In the genomic region with DNA sequence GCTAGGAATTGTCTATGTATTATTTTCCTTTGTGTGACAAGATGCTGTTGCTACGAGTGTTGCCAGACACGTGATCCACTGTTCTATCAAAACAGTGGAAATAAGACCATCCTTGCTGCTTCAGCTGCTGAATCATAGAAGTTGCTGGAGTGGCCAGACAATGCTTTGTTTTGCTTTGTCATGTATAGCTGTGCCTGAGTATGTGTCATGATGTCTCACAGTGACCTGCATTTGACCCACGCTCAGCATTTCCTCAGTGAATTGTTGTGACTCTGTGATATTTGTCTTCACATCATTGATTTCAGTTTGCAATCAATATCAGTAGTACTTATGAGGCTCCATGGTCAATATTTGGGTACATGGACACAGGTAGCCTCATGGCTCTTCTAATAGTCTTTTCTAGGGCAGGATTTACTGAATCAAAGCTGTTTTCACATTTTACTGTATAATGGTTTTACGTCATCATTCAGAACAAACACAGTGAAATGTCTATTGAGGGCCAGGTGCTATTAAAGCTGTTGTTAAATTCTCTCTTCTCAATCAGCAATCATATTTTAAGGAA, we compare ENCODE assay signal across 1 cellular context.
TF ChIP-seq lines count a peak whose summit lies in the region.

No MANE protein-coding gene starts in this region.

TF ChIP-seq in K562, 482 proteins besides CTCF, POLR2A, EP300 and RAD21 (continued from another document and continues in another):
- TF ChIP-seq, protein P1, sequence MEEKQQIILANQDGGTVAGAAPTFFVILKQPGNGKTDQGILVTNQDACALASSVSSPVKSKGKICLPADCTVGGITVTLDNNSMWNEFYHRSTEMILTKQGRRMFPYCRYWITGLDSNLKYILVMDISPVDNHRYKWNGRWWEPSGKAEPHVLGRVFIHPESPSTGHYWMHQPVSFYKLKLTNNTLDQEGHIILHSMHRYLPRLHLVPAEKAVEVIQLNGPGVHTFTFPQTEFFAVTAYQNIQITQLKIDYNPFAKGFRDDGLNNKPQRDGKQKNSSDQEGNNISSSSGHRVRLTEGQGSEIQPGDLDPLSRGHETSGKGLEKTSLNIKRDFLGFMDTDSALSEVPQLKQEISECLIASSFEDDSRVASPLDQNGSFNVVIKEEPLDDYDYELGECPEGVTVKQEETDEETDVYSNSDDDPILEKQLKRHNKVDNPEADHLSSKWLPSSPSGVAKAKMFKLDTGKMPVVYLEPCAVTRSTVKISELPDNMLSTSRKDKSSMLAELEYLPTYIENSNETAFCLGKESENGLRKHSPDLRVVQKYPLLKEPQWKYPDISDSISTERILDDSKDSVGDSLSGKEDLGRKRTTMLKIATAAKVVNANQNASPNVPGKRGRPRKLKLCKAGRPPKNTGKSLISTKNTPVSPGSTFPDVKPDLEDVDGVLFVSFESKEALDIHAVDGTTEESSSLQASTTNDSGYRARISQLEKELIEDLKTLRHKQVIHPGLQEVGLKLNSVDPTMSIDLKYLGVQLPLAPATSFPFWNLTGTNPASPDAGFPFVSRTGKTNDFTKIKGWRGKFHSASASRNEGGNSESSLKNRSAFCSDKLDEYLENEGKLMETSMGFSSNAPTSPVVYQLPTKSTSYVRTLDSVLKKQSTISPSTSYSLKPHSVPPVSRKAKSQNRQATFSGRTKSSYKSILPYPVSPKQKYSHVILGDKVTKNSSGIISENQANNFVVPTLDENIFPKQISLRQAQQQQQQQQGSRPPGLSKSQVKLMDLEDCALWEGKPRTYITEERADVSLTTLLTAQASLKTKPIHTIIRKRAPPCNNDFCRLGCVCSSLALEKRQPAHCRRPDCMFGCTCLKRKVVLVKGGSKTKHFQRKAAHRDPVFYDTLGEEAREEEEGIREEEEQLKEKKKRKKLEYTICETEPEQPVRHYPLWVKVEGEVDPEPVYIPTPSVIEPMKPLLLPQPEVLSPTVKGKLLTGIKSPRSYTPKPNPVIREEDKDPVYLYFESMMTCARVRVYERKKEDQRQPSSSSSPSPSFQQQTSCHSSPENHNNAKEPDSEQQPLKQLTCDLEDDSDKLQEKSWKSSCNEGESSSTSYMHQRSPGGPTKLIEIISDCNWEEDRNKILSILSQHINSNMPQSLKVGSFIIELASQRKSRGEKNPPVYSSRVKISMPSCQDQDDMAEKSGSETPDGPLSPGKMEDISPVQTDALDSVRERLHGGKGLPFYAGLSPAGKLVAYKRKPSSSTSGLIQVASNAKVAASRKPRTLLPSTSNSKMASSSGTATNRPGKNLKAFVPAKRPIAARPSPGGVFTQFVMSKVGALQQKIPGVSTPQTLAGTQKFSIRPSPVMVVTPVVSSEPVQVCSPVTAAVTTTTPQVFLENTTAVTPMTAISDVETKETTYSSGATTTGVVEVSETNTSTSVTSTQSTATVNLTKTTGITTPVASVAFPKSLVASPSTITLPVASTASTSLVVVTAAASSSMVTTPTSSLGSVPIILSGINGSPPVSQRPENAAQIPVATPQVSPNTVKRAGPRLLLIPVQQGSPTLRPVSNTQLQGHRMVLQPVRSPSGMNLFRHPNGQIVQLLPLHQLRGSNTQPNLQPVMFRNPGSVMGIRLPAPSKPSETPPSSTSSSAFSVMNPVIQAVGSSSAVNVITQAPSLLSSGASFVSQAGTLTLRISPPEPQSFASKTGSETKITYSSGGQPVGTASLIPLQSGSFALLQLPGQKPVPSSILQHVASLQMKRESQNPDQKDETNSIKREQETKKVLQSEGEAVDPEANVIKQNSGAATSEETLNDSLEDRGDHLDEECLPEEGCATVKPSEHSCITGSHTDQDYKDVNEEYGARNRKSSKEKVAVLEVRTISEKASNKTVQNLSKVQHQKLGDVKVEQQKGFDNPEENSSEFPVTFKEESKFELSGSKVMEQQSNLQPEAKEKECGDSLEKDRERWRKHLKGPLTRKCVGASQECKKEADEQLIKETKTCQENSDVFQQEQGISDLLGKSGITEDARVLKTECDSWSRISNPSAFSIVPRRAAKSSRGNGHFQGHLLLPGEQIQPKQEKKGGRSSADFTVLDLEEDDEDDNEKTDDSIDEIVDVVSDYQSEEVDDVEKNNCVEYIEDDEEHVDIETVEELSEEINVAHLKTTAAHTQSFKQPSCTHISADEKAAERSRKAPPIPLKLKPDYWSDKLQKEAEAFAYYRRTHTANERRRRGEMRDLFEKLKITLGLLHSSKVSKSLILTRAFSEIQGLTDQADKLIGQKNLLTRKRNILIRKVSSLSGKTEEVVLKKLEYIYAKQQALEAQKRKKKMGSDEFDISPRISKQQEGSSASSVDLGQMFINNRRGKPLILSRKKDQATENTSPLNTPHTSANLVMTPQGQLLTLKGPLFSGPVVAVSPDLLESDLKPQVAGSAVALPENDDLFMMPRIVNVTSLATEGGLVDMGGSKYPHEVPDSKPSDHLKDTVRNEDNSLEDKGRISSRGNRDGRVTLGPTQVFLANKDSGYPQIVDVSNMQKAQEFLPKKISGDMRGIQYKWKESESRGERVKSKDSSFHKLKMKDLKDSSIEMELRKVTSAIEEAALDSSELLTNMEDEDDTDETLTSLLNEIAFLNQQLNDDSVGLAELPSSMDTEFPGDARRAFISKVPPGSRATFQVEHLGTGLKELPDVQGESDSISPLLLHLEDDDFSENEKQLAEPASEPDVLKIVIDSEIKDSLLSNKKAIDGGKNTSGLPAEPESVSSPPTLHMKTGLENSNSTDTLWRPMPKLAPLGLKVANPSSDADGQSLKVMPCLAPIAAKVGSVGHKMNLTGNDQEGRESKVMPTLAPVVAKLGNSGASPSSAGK (IDR thresholded peaks at IDR 0.05): peak; percentile 43; the same call in 1 of the 2 replicates
- TF ChIP-seq FOS (IDR thresholded peaks at IDR 0.05; ENCODE audit: extremely low read depth, insufficient read length): peak; percentile 65
- peak; percentile 72 for TF ChIP-seq TEAD2 (tag; IDR thresholded peaks at IDR 0.05)
- TF ChIP-seq NFIC (IDR thresholded peaks at IDR 0.05): peak; percentile 8; the same call in 1 of the 2 replicates
- peak in 1 of 2 experiments; percentile 93; a peak in 1 of 3 replicates for TF ChIP-seq CBX3 (IDR thresholded peaks at IDR 0.05; ENCODE audit: borderline replicate concordance in 1 of 2, low read length in 2 of 2)
- no peak for TF ChIP-seq FIP1L1 (IDR thresholded peaks at IDR 0.05; ENCODE audit: low read depth, low read length, poor library complexity, severe bottlenecking)
- TF ChIP-seq, protein P2, sequence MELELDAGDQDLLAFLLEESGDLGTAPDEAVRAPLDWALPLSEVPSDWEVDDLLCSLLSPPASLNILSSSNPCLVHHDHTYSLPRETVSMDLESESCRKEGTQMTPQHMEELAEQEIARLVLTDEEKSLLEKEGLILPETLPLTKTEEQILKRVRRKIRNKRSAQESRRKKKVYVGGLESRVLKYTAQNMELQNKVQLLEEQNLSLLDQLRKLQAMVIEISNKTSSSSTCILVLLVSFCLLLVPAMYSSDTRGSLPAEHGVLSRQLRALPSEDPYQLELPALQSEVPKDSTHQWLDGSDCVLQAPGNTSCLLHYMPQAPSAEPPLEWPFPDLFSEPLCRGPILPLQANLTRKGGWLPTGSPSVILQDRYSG (tag; conservative IDR thresholded peaks at IDR 0.05; ENCODE audit: low read depth): peak; percentile 71; the same call in 1 of the 2 replicates
- TF ChIP-seq TBL1XR1 (IDR thresholded peaks at IDR 0.05; ENCODE audit: low read length in 2 of 2): peak in 1 of 2 experiments; percentile 81; a peak in 2 of 4 replicates
- no peak for TF ChIP-seq NELFE (IDR thresholded peaks at IDR 0.05; ENCODE audit: insufficient read depth, insufficient read length)
- TF ChIP-seq BHLHE40 (IDR thresholded peaks at IDR 0.05; ENCODE audit: low read length): peak; percentile 91
- TF ChIP-seq FOXK2 (conservative IDR thresholded peaks at IDR 0.05 in 1 of 2, IDR thresholded peaks at IDR 0.05 in 1 of 2; ENCODE audit: low read depth in 2 of 2): peak; percentile 91 to 94
- TF ChIP-seq, protein P3, sequence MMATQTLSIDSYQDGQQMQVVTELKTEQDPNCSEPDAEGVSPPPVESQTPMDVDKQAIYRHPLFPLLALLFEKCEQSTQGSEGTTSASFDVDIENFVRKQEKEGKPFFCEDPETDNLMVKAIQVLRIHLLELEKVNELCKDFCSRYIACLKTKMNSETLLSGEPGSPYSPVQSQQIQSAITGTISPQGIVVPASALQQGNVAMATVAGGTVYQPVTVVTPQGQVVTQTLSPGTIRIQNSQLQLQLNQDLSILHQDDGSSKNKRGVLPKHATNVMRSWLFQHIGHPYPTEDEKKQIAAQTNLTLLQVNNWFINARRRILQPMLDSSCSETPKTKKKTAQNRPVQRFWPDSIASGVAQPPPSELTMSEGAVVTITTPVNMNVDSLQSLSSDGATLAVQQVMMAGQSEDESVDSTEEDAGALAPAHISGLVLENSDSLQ (IDR thresholded peaks at IDR 0.05): peak; percentile 60; the same call in 1 of the 2 replicates
- TF ChIP-seq SMARCC2 (IDR thresholded peaks at IDR 0.05; ENCODE audit: low read depth): peak; percentile 84
- TF ChIP-seq BRD9 (IDR thresholded peaks at IDR 0.05; ENCODE audit: low read depth, partially characterized antibody): peak; percentile 76
- TF ChIP-seq NR3C1 (CRISPR knock-in tag; IDR thresholded peaks at IDR 0.05): no peak
- TF ChIP-seq, protein P4, sequence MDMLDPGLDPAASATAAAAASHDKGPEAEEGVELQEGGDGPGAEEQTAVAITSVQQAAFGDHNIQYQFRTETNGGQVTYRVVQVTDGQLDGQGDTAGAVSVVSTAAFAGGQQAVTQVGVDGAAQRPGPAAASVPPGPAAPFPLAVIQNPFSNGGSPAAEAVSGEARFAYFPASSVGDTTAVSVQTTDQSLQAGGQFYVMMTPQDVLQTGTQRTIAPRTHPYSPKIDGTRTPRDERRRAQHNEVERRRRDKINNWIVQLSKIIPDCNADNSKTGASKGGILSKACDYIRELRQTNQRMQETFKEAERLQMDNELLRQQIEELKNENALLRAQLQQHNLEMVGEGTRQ (CRISPR knock-in tag; IDR thresholded peaks at IDR 0.05): peak; percentile 83
- TF ChIP-seq DPF2 (IDR thresholded peaks at IDR 0.05): peak; percentile 96
- TF ChIP-seq, protein P5, sequence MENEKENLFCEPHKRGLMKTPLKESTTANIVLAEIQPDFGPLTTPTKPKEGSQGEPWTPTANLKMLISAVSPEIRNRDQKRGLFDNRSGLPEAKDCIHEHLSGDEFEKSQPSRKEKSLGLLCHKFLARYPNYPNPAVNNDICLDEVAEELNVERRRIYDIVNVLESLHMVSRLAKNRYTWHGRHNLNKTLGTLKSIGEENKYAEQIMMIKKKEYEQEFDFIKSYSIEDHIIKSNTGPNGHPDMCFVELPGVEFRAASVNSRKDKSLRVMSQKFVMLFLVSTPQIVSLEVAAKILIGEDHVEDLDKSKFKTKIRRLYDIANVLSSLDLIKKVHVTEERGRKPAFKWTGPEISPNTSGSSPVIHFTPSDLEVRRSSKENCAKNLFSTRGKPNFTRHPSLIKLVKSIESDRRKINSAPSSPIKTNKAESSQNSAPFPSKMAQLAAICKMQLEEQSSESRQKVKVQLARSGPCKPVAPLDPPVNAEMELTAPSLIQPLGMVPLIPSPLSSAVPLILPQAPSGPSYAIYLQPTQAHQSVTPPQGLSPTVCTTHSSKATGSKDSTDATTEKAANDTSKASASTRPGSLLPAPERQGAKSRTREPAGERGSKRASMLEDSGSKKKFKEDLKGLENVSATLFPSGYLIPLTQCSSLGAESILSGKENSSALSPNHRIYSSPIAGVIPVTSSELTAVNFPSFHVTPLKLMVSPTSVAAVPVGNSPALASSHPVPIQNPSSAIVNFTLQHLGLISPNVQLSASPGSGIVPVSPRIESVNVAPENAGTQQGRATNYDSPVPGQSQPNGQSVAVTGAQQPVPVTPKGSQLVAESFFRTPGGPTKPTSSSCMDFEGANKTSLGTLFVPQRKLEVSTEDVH (IDR thresholded peaks at IDR 0.05; ENCODE audit: low read depth, partially characterized antibody): peak; percentile 10
- TF ChIP-seq CHD1 (IDR thresholded peaks at IDR 0.05; ENCODE audit: low read length): no peak
- peak; percentile 24; the same call in 1 of the 2 replicates for TF ChIP-seq MTA2 (IDR thresholded peaks at IDR 0.05; ENCODE audit: low read depth)
- peak; percentile 51; the same call in 1 of the 2 replicates for TF ChIP-seq CREM (IDR thresholded peaks at IDR 0.05; ENCODE audit: low read depth)
- TF ChIP-seq ZNF324 (CRISPR knock-in tag; IDR thresholded peaks at IDR 0.05): no peak
- TF ChIP-seq, protein P6, sequence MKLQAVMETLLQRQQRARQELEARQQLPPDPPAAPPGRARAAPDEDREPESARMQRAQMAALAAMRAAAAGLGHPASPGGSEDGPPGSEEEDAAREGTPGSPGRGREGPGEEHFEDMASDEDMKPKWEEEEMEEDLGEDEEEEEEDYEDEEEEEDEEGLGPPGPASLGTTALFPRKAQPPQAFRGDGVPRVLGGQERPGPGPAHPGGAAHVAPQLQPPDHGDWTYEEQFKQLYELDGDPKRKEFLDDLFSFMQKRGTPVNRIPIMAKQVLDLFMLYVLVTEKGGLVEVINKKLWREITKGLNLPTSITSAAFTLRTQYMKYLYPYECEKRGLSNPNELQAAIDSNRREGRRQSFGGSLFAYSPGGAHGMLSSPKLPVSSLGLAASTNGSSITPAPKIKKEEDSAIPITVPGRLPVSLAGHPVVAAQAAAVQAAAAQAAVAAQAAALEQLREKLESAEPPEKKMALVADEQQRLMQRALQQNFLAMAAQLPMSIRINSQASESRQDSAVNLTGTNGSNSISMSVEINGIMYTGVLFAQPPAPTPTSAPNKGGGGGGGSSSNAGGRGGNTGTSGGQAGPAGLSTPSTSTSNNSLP (IDR thresholded peaks at IDR 0.05; ENCODE audit: borderline replicate concordance, low read depth, low read length): peak; percentile 47; the same call in 1 of the 2 replicates
- no peak for TF ChIP-seq NFIX (CRISPR knock-in tag; IDR thresholded peaks at IDR 0.05; ENCODE audit: low read depth)
- no peak for TF ChIP-seq MCM7 (IDR thresholded peaks at IDR 0.05)
- TF ChIP-seq HDAC2 (IDR thresholded peaks at IDR 0.05): peak; percentile 88
- TF ChIP-seq, protein P7, sequence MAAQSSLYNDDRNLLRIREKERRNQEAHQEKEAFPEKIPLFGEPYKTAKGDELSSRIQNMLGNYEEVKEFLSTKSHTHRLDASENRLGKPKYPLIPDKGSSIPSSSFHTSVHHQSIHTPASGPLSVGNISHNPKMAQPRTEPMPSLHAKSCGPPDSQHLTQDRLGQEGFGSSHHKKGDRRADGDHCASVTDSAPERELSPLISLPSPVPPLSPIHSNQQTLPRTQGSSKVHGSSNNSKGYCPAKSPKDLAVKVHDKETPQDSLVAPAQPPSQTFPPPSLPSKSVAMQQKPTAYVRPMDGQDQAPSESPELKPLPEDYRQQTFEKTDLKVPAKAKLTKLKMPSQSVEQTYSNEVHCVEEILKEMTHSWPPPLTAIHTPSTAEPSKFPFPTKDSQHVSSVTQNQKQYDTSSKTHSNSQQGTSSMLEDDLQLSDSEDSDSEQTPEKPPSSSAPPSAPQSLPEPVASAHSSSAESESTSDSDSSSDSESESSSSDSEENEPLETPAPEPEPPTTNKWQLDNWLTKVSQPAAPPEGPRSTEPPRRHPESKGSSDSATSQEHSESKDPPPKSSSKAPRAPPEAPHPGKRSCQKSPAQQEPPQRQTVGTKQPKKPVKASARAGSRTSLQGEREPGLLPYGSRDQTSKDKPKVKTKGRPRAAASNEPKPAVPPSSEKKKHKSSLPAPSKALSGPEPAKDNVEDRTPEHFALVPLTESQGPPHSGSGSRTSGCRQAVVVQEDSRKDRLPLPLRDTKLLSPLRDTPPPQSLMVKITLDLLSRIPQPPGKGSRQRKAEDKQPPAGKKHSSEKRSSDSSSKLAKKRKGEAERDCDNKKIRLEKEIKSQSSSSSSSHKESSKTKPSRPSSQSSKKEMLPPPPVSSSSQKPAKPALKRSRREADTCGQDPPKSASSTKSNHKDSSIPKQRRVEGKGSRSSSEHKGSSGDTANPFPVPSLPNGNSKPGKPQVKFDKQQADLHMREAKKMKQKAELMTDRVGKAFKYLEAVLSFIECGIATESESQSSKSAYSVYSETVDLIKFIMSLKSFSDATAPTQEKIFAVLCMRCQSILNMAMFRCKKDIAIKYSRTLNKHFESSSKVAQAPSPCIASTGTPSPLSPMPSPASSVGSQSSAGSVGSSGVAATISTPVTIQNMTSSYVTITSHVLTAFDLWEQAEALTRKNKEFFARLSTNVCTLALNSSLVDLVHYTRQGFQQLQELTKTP (IDR thresholded peaks at IDR 0.05; ENCODE audit: low read depth in 1 of 2, partially characterized antibody in 2 of 2): peak in 1 of 2 experiments; percentile 17
- no peak for TF ChIP-seq PRPF4 (IDR thresholded peaks at IDR 0.05; ENCODE audit: insufficient read depth, low read depth, low read length, poor library complexity, severe bottlenecking)
